9 cellular contexts compared by ENCODE assay signal in genomic region chr19:13804830-13805683, GRCh38. TPM values are rescaled to one million over a fixed set of nuclear protein-coding genes. Genes with fewer than 3 reads are reported as not detected.
DNase-seq lines count a peak whose midpoint lies in the region; ATAC-seq and TF ChIP-seq lines count a peak whose summit lies in the region.
"Had no signal": no experiment of that assay in that cellular context is flagged by ENCODE, and none has a peak within 500 bp of the region (broad histone marks: within the 10 kb centered on the region; RNA-seq: fewer than 3 reads in every experiment).

No MANE protein-coding gene starts in this region.

- intact Hi-C loops in mucosa of descending colon (cut with DNase I, micrococcal nuclease), result no loop called here

- no peaks in the 10 kb centered on the region for H3K27me3 Mint-ChIP-seq in endodermal cell (ENCODE audit: insufficient read depth)

- H3K27ac Mint-ChIP-seq in endodermal cell, result no peak overlapping the region

- H3K9me3 ChIP-seq in endodermal cell (ENCODE audit: control insufficient read depth, low read length), result no peaks in the 10 kb centered on the region
- no peaks in the 10 kb centered on the region for H3K9me3 ChIP-seq in mucosa of descending colon

- H3K4me3 ChIP-seq in BJ (ENCODE audit: low read depth, low read length) (no peak overlapping the region), LNCaP clone FGC (ENCODE audit: low read depth, low read length) (no peak overlapping the region), endodermal cell (ENCODE audit: low read length) (no peak overlapping the region), mucosa of descending colon (no peak overlapping the region)

- CTCF ChIA-PET in BJ (lab: Yijun Ruan, JAX), result no interaction called here

- WGBS in endodermal cell (ENCODE audit: insufficient coverage in 1 of 2, insufficient read length in 1 of 2), 2 experiments, result 84 to 88% methylated on average over 28 to 35 of the region's 35 CpGs

- no peak for DNase-seq in BJ (ENCODE audit: low read depth)
- no peak for DNase-seq in LNCaP clone FGC (ENCODE audit: low read depth)
- DNase-seq in endodermal cell, result peak; percentile 91
- peak in 2 of 3 donors; percentile 48 to 55 for DNase-seq in mucosa of descending colon
- no peak for DNase-seq in T-helper 1 cell
- no peak for DNase-seq in SIG-M5 (lab: John Stamatoyannopoulos, UW)
- DNase-seq in NOMO-1 treated with dmso at 0.1 percent for 144 hours (lab: John Stamatoyannopoulos, UW; ENCODE audit: unreplicated experiment), result no peak
- DNase-seq: Karpas-422 had no signal

- ATAC-seq in mucosa of descending colon (peak; percentile 43), GM19467 (IDR thresholded peaks at IDR 0.05; ENCODE audit: unreplicated experiment) (no peak)

- H3K4me1 ChIP-seq in endodermal cell (ENCODE audit: control insufficient read depth, insufficient read depth, low read length), result no peaks in the 10 kb centered on the region
- no peaks in the 10 kb centered on the region for H3K4me1 ChIP-seq in mucosa of descending colon (ENCODE audit: low read depth)

- TF ChIP-seq CTCF in BJ (IDR thresholded peaks at IDR 0.05; ENCODE audit: insufficient read depth, low read depth, low read length) (peak; percentile 21; the same call in 1 of the 2 replicates), LNCaP clone FGC (IDR thresholded peaks at IDR 0.05; ENCODE audit: control insufficient read depth, extremely low read depth, insufficient read depth) (peak; percentile 24; the same call in 1 of the 2 replicates), endodermal cell (conservative IDR thresholded peaks at IDR 0.05) (peak; percentile 78), mucosa of descending colon (IDR thresholded peaks at IDR 0.05) (no peak)

- H3K27me3 ChIP-seq in BJ (ENCODE audit: control insufficient read depth, insufficient read depth, low read length) (no peaks in the 10 kb centered on the region), endodermal cell (ENCODE audit: control insufficient read depth, insufficient read depth, low read length, poor library complexity, severe bottlenecking) (no peaks in the 10 kb centered on the region)

- H3K4me3 Mint-ChIP-seq in endodermal cell, result no peak overlapping the region

- H3K36me3 Mint-ChIP-seq in endodermal cell (ENCODE audit: low read depth), result peaks cover 41% of the 10 kb centered on the region

- H3K4me1 Mint-ChIP-seq in endodermal cell, result no peaks in the 10 kb centered on the region

- POLR2A ChIA-PET in BJ (lab: Charles Lee), result no interaction called here

- H3K9ac ChIP-seq in endodermal cell (ENCODE audit: extremely low read depth, low read length, poor library complexity, severe bottlenecking), result no peak overlapping the region

- H3K27ac ChIP-seq in endodermal cell (ENCODE audit: low read depth, low read length), result no peak overlapping the region

- H3K36me3 ChIP-seq in BJ (ENCODE audit: control insufficient read depth, insufficient read depth, low read length) (peaks cover 40% of the 10 kb centered on the region), endodermal cell (ENCODE audit: control insufficient read depth, insufficient read depth, low read length) (peaks cover 40% of the 10 kb centered on the region), mucosa of descending colon (ENCODE audit: low read depth) (no peaks in the 10 kb centered on the region)

- no peaks in the 10 kb centered on the region for H3K9me3 Mint-ChIP-seq in endodermal cell

RNA-seq across cellular contexts. Expression of gene ZSWIM4, which starts 9.8 kb away (rescaled TPM):
- 4.0 and 5.7 TPM in 2 replicates for polyA plus RNA-seq in BJ (2011; rRNA removed)
- polyA minus RNA-seq in BJ (2011; rRNA and poly(A)+ RNA removed), result 7.2 and 8.6 TPM in 2 replicates
- total RNA-seq in endodermal cell, result 10 to 100 TPM; 30.0 to 41.9 TPM
- polyA plus RNA-seq in endodermal cell (2013, experiment 1 of 2), result 22.9 TPM
- 20.7 TPM for polyA plus RNA-seq in endodermal cell (2013, experiment 2 of 2)
- 1 to 10 TPM; 4.1 to 4.6 (median 4.1) TPM for total RNA-seq in mucosa of descending colon

RNA-seq across cellular contexts. Expression of gene C19orf53, which starts 30.8 kb away (rescaled TPM):
- polyA plus RNA-seq in BJ (2011; rRNA removed), result 220 and 276 TPM in 2 replicates
- polyA minus RNA-seq in BJ (2011; rRNA and poly(A)+ RNA removed), result 85.7 and 188 TPM in 2 replicates
- 100 to 1,000 TPM; 106 to 114 TPM for total RNA-seq in endodermal cell
- polyA plus RNA-seq in endodermal cell (2013, experiment 1 of 2), result 141 TPM
- polyA plus RNA-seq in endodermal cell (2013, experiment 2 of 2), result 125 TPM
- total RNA-seq in mucosa of descending colon, result 10 to 100 TPM; 47.8 to 49.5 (median 49.3) TPM

RNA-seq across cellular contexts. Expression of gene MRI1, which starts 40.7 kb away (rescaled TPM):
- 28.4 and 42.1 TPM in 2 replicates for polyA plus RNA-seq in BJ (2011; rRNA removed)
- 17.5 and 26.0 TPM in 2 replicates for polyA minus RNA-seq in BJ (2011; rRNA and poly(A)+ RNA removed)
- 10 to 100 TPM; 19.6 to 29.6 TPM for total RNA-seq in endodermal cell
- 20.7 TPM for polyA plus RNA-seq in endodermal cell (2013, experiment 1 of 2)
- 20.5 TPM for polyA plus RNA-seq in endodermal cell (2013, experiment 2 of 2)
- total RNA-seq in mucosa of descending colon, result 10 to 100 TPM; 24.2 to 32.4 (median 28.7) TPM

Comparison
In these comparisons a context has a peak if more than half of its experiments do, and no peak if none do; other contexts are left out.
1. DNase-seq: peak in endodermal cell (single experiment) and mucosa of descending colon (2 of 3); none in BJ (single experiment), LNCaP clone FGC (single experiment), T-helper 1 cell (0 of 5), SIG-M5 (single experiment) and NOMO-1 treated with dmso at 0.1 percent for 144 hours (single experiment).
2. RNA of gene ZSWIM4, which starts 9.8 kb away (total RNA-seq): 30.0 to 41.9 TPM in endodermal cell; 4.1 to 4.6 TPM in mucosa of descending colon; every median in the first group is over 4 times any median in the second.